7 cellular contexts compared by ENCODE assay signal in genomic region chr1:61078611-61079010, GRCh38. TPM values are rescaled to one million over a fixed set of nuclear protein-coding genes. Genes with fewer than 3 reads are reported as not detected.
DNase-seq lines count a peak whose midpoint lies in the region; ATAC-seq and TF ChIP-seq lines count a peak whose summit lies in the region.

No MANE protein-coding gene starts in this region.

- no peak for DNase-seq in GM10266 (ENCODE audit: extremely low spot score)
- DNase-seq in left lobe of liver (ENCODE audit: low spot score), result no peak
- no peak for DNase-seq in GDM1 (lab: John Stamatoyannopoulos, UW)

- H3K4me3 ChIP-seq in HUES64 (ENCODE audit: low read length), result peak overlapping the region; percentile 76; the same call in 1 of the 2 replicates
- peak overlapping the region; percentile 61 to 92 for H3K4me3 ChIP-seq in gastroesophageal sphincter
- H3K4me3 ChIP-seq in skeletal muscle tissue (ENCODE audit: low read length in 3 of 3), result peak overlapping the region; percentile 80 to 94 (median 85)

- TF ChIP-seq EP300 in gastroesophageal sphincter (IDR thresholded peaks at IDR 0.05), result no peak

- ATAC-seq in gastroesophageal sphincter, result no peak
- no peak for ATAC-seq in left lobe of liver

- H3K4me1 ChIP-seq in HUES64 (ENCODE audit: insufficient read depth, low read length), result peaks cover 42% of the 10 kb centered on the region
- peaks cover 19 to 48% (median 23%) of the 10 kb centered on the region in 3 donors for H3K4me1 ChIP-seq in gastroesophageal sphincter
- H3K4me1 ChIP-seq in skeletal muscle tissue (ENCODE audit: control insufficient read depth in 3 of 3, insufficient read depth in 3 of 3, low read length in 3 of 3), result peaks cover 30 to 36% (median 33%) of the 10 kb centered on the region in 3 donors

- H3K9me3 ChIP-seq in HUES64 (ENCODE audit: insufficient read depth, low read depth, low read length), result no peaks in the 10 kb centered on the region
- H3K9me3 ChIP-seq in gastroesophageal sphincter, result no peaks in the 10 kb centered on the region
- H3K9me3 ChIP-seq in skeletal muscle tissue (ENCODE audit: control insufficient read depth in 3 of 3, low read length in 3 of 3), result no peaks in the 10 kb centered on the region

- 2% methylated on average over 4 of the region's 5 CpGs for WGBS in HUES64
- WGBS in gastroesophageal sphincter (ENCODE audit: low coverage in 1 of 2), 2 donors, result 0 to 27% methylated on average over 4 of the region's 5 CpGs

- no peaks in the 10 kb centered on the region for H3K36me3 ChIP-seq in HUES64 (ENCODE audit: insufficient read depth, low read length)
- no peaks in the 10 kb centered on the region for H3K36me3 ChIP-seq in gastroesophageal sphincter
- H3K36me3 ChIP-seq in skeletal muscle tissue (ENCODE audit: control insufficient read depth in 3 of 3, insufficient read depth in 3 of 3, low read length in 3 of 3), result peaks cover 0 to 2% (median 0%) of the 10 kb centered on the region in 3 donors

- H3K9ac ChIP-seq in HUES64 (ENCODE audit: low read depth, low read length), result no peak overlapping the region
- peak overlapping the region; percentile 52 to 88 (median 80) for H3K9ac ChIP-seq in skeletal muscle tissue (ENCODE audit: low read depth in 1 of 3, low read length in 3 of 3)

- H3K27ac ChIP-seq in HUES64 (ENCODE audit: low read depth, low read length), result no peak overlapping the region
- peak overlapping the region; percentile 93 for H3K27ac ChIP-seq in VCaP
- peak overlapping the region; percentile 68 to 97 (median 96) for H3K27ac ChIP-seq in gastroesophageal sphincter
- H3K27ac ChIP-seq in skeletal muscle tissue (ENCODE audit: low read depth, low read length), result peak overlapping the region; percentile 84

- TF ChIP-seq CTCF in VCaP (conservative IDR thresholded peaks at IDR 0.05) (no peak), gastroesophageal sphincter (IDR thresholded peaks at IDR 0.05) (no peak), GM10266 (IDR thresholded peaks at IDR 0.05; ENCODE audit: control insufficient read depth, insufficient read depth, low read depth, missing control alignments) (no peak)

- TF ChIP-seq POLR2A in gastroesophageal sphincter (IDR thresholded peaks at IDR 0.05), result no peak

- H3K27me3 ChIP-seq in HUES64 (ENCODE audit: insufficient read depth, low read length) (peaks cover 76% of the 10 kb centered on the region), gastroesophageal sphincter (no peaks in the 10 kb centered on the region), skeletal muscle tissue (ENCODE audit: control insufficient read depth in 3 of 3, insufficient read depth in 3 of 3, low read length in 3 of 3) (no peaks in the 10 kb centered on the region)

RNA-seq across cellular contexts. Expression of gene NFIA, which starts 3.8 kb away (rescaled TPM):
- polyA plus RNA-seq in HUES64 (2013, experiment 1 of 2), result 1.8 TPM
- 1.3 TPM for polyA plus RNA-seq in HUES64 (2013, experiment 2 of 2)
- total RNA-seq in gastroesophageal sphincter (100 to 1,000 TPM; 123 to 205 (median 149) TPM), skeletal muscle tissue (31.3 TPM), left lobe of liver (69.9 TPM)
